Comparison of ENCODE assay signal across 9 cellular contexts in genomic region chr2:152648336-152648735, GRCh38.
DNase-seq lines count a peak whose midpoint lies in the region; ATAC-seq, FAIRE-seq and TF ChIP-seq lines count a peak whose summit lies in the region.
"Had no signal": no experiment of that assay in that cellular context is flagged by ENCODE, and none has a peak within 500 bp of the region (broad histone marks: within the 10 kb centered on the region; RNA-seq: fewer than 3 reads in every experiment).

No MANE protein-coding gene starts in this region.

- H3K9ac ChIP-seq in astrocyte (ENCODE audit: low read length): no peak overlapping the region

- no peak overlapping the region for H3K27ac ChIP-seq in A549
- peak overlapping the region; percentile 8; the same call in 1 of the 2 replicates for H3K27ac ChIP-seq in GM23338 (ENCODE audit: low read depth)
- no peak overlapping the region for H3K27ac ChIP-seq in astrocyte (ENCODE audit: low read depth, low read length)
- no peak overlapping the region for H3K27ac ChIP-seq in coronary artery
- H3K27ac ChIP-seq: lower lobe of right lung had no signal

- H2AFZ ChIP-seq in GM23338 (no peak overlapping the region), astrocyte (ENCODE audit: low read depth, low read length) (no peak overlapping the region)

- POLR2A ChIA-PET in A549 (lab: Yijun Ruan, JAX): no interaction called here

- H3K27me3 ChIP-seq in GM23338 (ENCODE audit: insufficient read depth): no peaks in the 10 kb centered on the region
- no peaks in the 10 kb centered on the region for H3K27me3 ChIP-seq in astrocyte (ENCODE audit: insufficient read depth, low read length)

- FAIRE-seq in A549 (lab: Jason Lieb, UNC): no peak
- FAIRE-seq in astrocyte (lab: Jason Lieb, UNC): no peak

- TF ChIP-seq CTCF in A549 (IDR thresholded peaks at IDR 0.05) (no peak), GM23338 (conservative IDR thresholded peaks at IDR 0.05; ENCODE audit: low read depth in 2 of 2) (peak in 1 of 2 experiments; percentile 40; a peak in 2 of 4 replicates), astrocyte (IDR thresholded peaks at IDR 0.05; ENCODE audit: insufficient read depth, low read depth, low read length) (peak; percentile 31), coronary artery (IDR thresholded peaks at IDR 0.05) (no peak)

- H3K4me1 ChIP-seq in A549 (peaks cover 15% of the 10 kb centered on the region; the same call in 2 of the 3 replicates), GM23338 (ENCODE audit: insufficient read depth) (peaks cover 20% of the 10 kb centered on the region), astrocyte (ENCODE audit: insufficient read depth, low read length) (peaks cover 17% of the 10 kb centered on the region)

- ATAC-seq in A549 (peak; percentile 60 to 62; a peak in 5 of 6 replicates), GM23338 (peak; percentile 42), left lobe of liver (peak; percentile 63), GM18505 (IDR thresholded peaks at IDR 0.05; ENCODE audit: unreplicated experiment) (no peak)
- ATAC-seq in activated T-cell treated with anti-CD3 and anti-CD28 coated beads, Interleukin-2, amount 50 U/mL, for 4 hours: no peak

- H3F3A ChIP-seq in GM23338 (replicated peaks; ENCODE audit: low read depth): no peaks in the 10 kb centered on the region

- no peaks in the 10 kb centered on the region; the same call in 2 of the 3 replicates for H3K9me3 Mint-ChIP-seq in GM23338
- no peaks in the 10 kb centered on the region for H3K9me3 Mint-ChIP-seq in astrocyte (ENCODE audit: unreplicated experiment)
- H3K9me3 Mint-ChIP-seq in activated T-cell treated with anti-CD3 and anti-CD28 coated beads, Interleukin-2, amount 50 U/mL, for 4 hours: no peaks in the 10 kb centered on the region

- H4K20me1 ChIP-seq in GM23338 (replicated peaks; ENCODE audit: insufficient read depth) (peaks cover 12% of the 10 kb centered on the region), astrocyte (ENCODE audit: insufficient read depth, low read length) (no peaks in the 10 kb centered on the region)

- no peaks in the 10 kb centered on the region for H3K9me3 ChIP-seq in A549
- no peaks in the 10 kb centered on the region for H3K9me3 ChIP-seq in astrocyte (ENCODE audit: insufficient read depth, low read depth, low read length)
- H3K9me3 ChIP-seq: lower lobe of right lung had no signal

- no peaks in the 10 kb centered on the region for H3K9me2 ChIP-seq in GM23338 (ENCODE audit: insufficient read depth)

- DNase-seq in A549 (ENCODE audit: low read depth in 1 of 2, low spot score in 1 of 2): peak; percentile 5 to 17
- peak; percentile 44 for DNase-seq in GM23338 (ENCODE audit: low spot score)
- DNase-seq in astrocyte (ENCODE audit: low read depth): no peak
- DNase-seq in left lobe of liver (ENCODE audit: low spot score): no peak
- DNase-seq in CD1c-positive myeloid dendritic cell (ENCODE audit: extremely low spot score): no peak
- no peak for DNase-seq in activated T-cell treated with anti-CD3 and anti-CD28 coated beads, Interleukin-2, amount 50 U/mL, for 4 hours
- DNase-seq in coronary artery (ENCODE audit: low spot score): no peak
- DNase-seq: lower lobe of right lung had no signal

- TF ChIP-seq RAD21 in A549 (conservative IDR thresholded peaks at IDR 0.05 in 1 of 2, IDR thresholded peaks at IDR 0.05 in 1 of 2): no peak

- no peak overlapping the region for H3K4me3 Mint-ChIP-seq in GM23338
- no peak overlapping the region for H3K4me3 Mint-ChIP-seq in astrocyte (ENCODE audit: unreplicated experiment)
- no peak overlapping the region for H3K4me3 Mint-ChIP-seq in activated T-cell treated with anti-CD3 and anti-CD28 coated beads, Interleukin-2, amount 50 U/mL, for 4 hours

- CTCF ChIA-PET in A549 (lab: Yijun Ruan, JAX): interaction anchor here (0.6 to 6.3 kb wide), 7 partner anchors 9 to 534 kb away, joined by 3 to 63 read pairs (median 4); partner anchors contain the start of gene STAM2

- H3K36me3 ChIP-seq in GM23338 (ENCODE audit: insufficient read depth) (0 out of 2 replicates have a peak, but pooled peaks cover 6% of the 10 kb centered on the region), astrocyte (ENCODE audit: insufficient read depth, low read length) (peaks cover 7% of the 10 kb centered on the region)

- TF ChIP-seq POLR2A in A549 (IDR thresholded peaks at IDR 0.05; ENCODE audit: low read length) (no peak), GM18505 (IDR thresholded peaks at IDR 0.05; ENCODE audit: borderline replicate concordance, extremely low read depth, insufficient read depth, insufficient read length) (no peak)

- H3K4me1 Mint-ChIP-seq in GM23338 (peaks cover 29% of the 10 kb centered on the region), astrocyte (ENCODE audit: low read depth, unreplicated experiment) (peaks cover 17% of the 10 kb centered on the region)
- H3K4me1 Mint-ChIP-seq in activated T-cell treated with anti-CD3 and anti-CD28 coated beads, Interleukin-2, amount 50 U/mL, for 4 hours (ENCODE audit: low read depth): no peaks in the 10 kb centered on the region

- H3K27me3 Mint-ChIP-seq in GM23338 (ENCODE audit: insufficient read depth, low read depth, poor library complexity) (peaks cover 4% of the 10 kb centered on the region), astrocyte (ENCODE audit: low read depth, unreplicated experiment) (no peaks in the 10 kb centered on the region)
- H3K27me3 Mint-ChIP-seq in activated T-cell treated with anti-CD3 and anti-CD28 coated beads, Interleukin-2, amount 50 U/mL, for 4 hours (ENCODE audit: low read depth): no peaks in the 10 kb centered on the region

- 69% methylated on average over 2 of the region's 2 CpGs for WGBS in A549 (ENCODE audit: missing lambda C conversion rate)

- H3K4me3 ChIP-seq in A549: no peak overlapping the region
- H3K4me3 ChIP-seq in GM23338: no peak overlapping the region
- no peak overlapping the region for H3K4me3 ChIP-seq in astrocyte (ENCODE audit: insufficient read depth, low read depth, low read length)
- H3K4me3 ChIP-seq in coronary artery: no peak overlapping the region
- H3K4me3 ChIP-seq: lower lobe of right lung had no signal

- no peak for TF ChIP-seq EP300 in A549 (IDR thresholded peaks at IDR 0.05)

- H3K79me2 ChIP-seq in GM23338 (replicated peaks; ENCODE audit: insufficient read depth): no peaks in the 10 kb centered on the region
- H3K79me2 ChIP-seq in astrocyte (ENCODE audit: insufficient read depth, low read length): no peaks in the 10 kb centered on the region

- H3K27ac Mint-ChIP-seq in GM23338 (peak overlapping the region; percentile 56; the same call in 1 of the 2 replicates), astrocyte (ENCODE audit: unreplicated experiment) (no peak overlapping the region)

- no peak overlapping the region for H3K4me2 ChIP-seq in A549
- peak overlapping the region; percentile 7; the same call in 1 of the 2 replicates for H3K4me2 ChIP-seq in GM23338
- no peak overlapping the region for H3K4me2 ChIP-seq in astrocyte (ENCODE audit: low read length)

- H3K36me3 Mint-ChIP-seq in GM23338 (ENCODE audit: low read depth) (peaks cover 11% of the 10 kb centered on the region; the same call in 2 of the 3 replicates), astrocyte (ENCODE audit: low read depth, unreplicated experiment) (peaks cover 8% of the 10 kb centered on the region)
- no peaks in the 10 kb centered on the region for H3K36me3 Mint-ChIP-seq in activated T-cell treated with anti-CD3 and anti-CD28 coated beads, Interleukin-2, amount 50 U/mL, for 4 hours (ENCODE audit: insufficient read depth)

TF ChIP-seq in A549, 52 proteins besides CTCF, POLR2A, EP300 and RAD21 (continues in another document):
- no peak for TF ChIP-seq SMC3 (IDR thresholded peaks at IDR 0.05)
- no peak for TF ChIP-seq BHLHE40 (IDR thresholded peaks at IDR 0.05; ENCODE audit: low read depth, low read length)
- TF ChIP-seq PHF8 (IDR thresholded peaks at IDR 0.05; ENCODE audit: borderline replicate concordance, low read depth): no peak
- TF ChIP-seq FOSB (CRISPR knock-in tag; IDR thresholded peaks at IDR 0.05): no peak
- TF ChIP-seq HOXA7 (CRISPR knock-in tag; IDR thresholded peaks at IDR 0.05): no peak
- no peak for TF ChIP-seq GATA3 (IDR thresholded peaks at IDR 0.05; ENCODE audit: borderline replicate concordance)
- TF ChIP-seq ELK1 (IDR thresholded peaks at IDR 0.05; ENCODE audit: low read depth, low read length): no peak
- TF ChIP-seq CHD2 (IDR thresholded peaks at IDR 0.05; ENCODE audit: low read length, partially characterized antibody): no peak

TF ChIP-seq in GM23338, 12 proteins besides CTCF, POLR2A, EP300 and RAD21:
- TF ChIP-seq REST (IDR thresholded peaks at IDR 0.05; ENCODE audit: unreplicated experiment) (no peak), ZNF331 (CRISPR knock-in tag; IDR thresholded peaks at IDR 0.05; ENCODE audit: low read depth) (no peak)
TF ChIP-seq in GM23338: peak in this region for 0.

Comparison
In these comparisons a context has a peak if more than half of its experiments do, and no peak if none do; other contexts are left out.
1. ATAC-seq: peak in A549 (2 of 2), GM23338 (single experiment) and left lobe of liver (single experiment); none in GM18505 (single experiment) and activated T-cell treated with anti-CD3 and anti-CD28 coated beads, Interleukin-2, amount 50 U/mL, for 4 hours (0 of 2).
2. DNase-seq: peak in A549 (2 of 2) and GM23338 (single experiment); none in astrocyte (single experiment), left lobe of liver (single experiment), CD1c-positive myeloid dendritic cell (single experiment), activated T-cell treated with anti-CD3 and anti-CD28 coated beads, Interleukin-2, amount 50 U/mL, for 4 hours (single experiment) and coronary artery (single experiment).